Comparison of ENCODE assay signal across 22 cellular contexts in genomic region chr20:33002087-33002808, GRCh38. TPM values are rescaled to one million over a fixed set of nuclear protein-coding genes. Genes with fewer than 3 reads are reported as not detected.
DNase-seq lines count a peak whose midpoint lies in the region; ATAC-seq and TF ChIP-seq lines count a peak whose summit lies in the region.
"Had no signal": no experiment of that assay in that cellular context is flagged by ENCODE, and none has a peak within 500 bp of the region (broad histone marks: within the 10 kb centered on the region; RNA-seq: fewer than 3 reads in every experiment).

No MANE protein-coding gene starts in this region.

- TF ChIP-seq CTCF in neural crest cell (conservative IDR thresholded peaks at IDR 0.05) = no peak

- no peak overlapping the region for H3K27ac ChIP-seq in CD4-positive, CD25-positive, alpha-beta regulatory T cell (ENCODE audit: insufficient read depth, low read length, poor library complexity, severe bottlenecking)
- H3K27ac ChIP-seq: 22Rv1 had no signal

- no peaks in the 10 kb centered on the region for H3K27me3 ChIP-seq in CD4-positive, CD25-positive, alpha-beta regulatory T cell (ENCODE audit: control insufficient read depth, insufficient read depth, low read length)
- H3K27me3 ChIP-seq: BE2C had no signal

- peak overlapping the region; percentile 17 for H3K27ac Mint-ChIP-seq in T-helper 2 cell treated with Interferon-gamma antibody and Interleukin-4, amounts not matched to agents 5 μg/mL and 100 μg/mL, for 36 hours
- peak overlapping the region in 2 of 3 donors; percentile 83 to 89 for H3K27ac Mint-ChIP-seq in CD4-positive, CD25-positive, alpha-beta regulatory T cell
- H3K27ac Mint-ChIP-seq in activated T-helper 17 cell treated with anti-CD3 and anti-CD28 coated beads, Interleukin-2, amount 50 U/mL, for 72 hours = peak overlapping the region; percentile 2
- peak overlapping the region; percentile 23 for H3K27ac Mint-ChIP-seq in neural crest cell (ENCODE audit: unreplicated experiment)

- H3K4me1 Mint-ChIP-seq in T-helper 2 cell treated with Interferon-gamma antibody and Interleukin-4, amounts not matched to agents 5 μg/mL and 100 μg/mL, for 36 hours (ENCODE audit: low read depth) = peaks cover 11% of the 10 kb centered on the region
- peaks cover 7 to 37% (median 18%) of the 10 kb centered on the region in 4 donors for H3K4me1 Mint-ChIP-seq in CD4-positive, CD25-positive, alpha-beta regulatory T cell
- peaks cover 13% of the 10 kb centered on the region for H3K4me1 Mint-ChIP-seq in activated T-helper 17 cell treated with anti-CD3 and anti-CD28 coated beads, Interleukin-2, amount 50 U/mL, for 72 hours
- no peaks in the 10 kb centered on the region for H3K4me1 Mint-ChIP-seq in neural crest cell

- H3K36me3 ChIP-seq in CD4-positive, CD25-positive, alpha-beta regulatory T cell (ENCODE audit: control insufficient read depth, insufficient read depth, low read length) = no peaks in the 10 kb centered on the region
- H3K36me3 ChIP-seq: BE2C had no signal

- no peak overlapping the region for H3K4me3 ChIP-seq in CD4-positive, CD25-positive, alpha-beta regulatory T cell (ENCODE audit: low read depth, low read length)

- H3K27me3 Mint-ChIP-seq in T-helper 2 cell treated with Interferon-gamma antibody and Interleukin-4, amounts not matched to agents 5 μg/mL and 100 μg/mL, for 36 hours (ENCODE audit: low read depth) = no peaks in the 10 kb centered on the region
- no peaks in the 10 kb centered on the region for H3K27me3 Mint-ChIP-seq in CD4-positive, CD25-positive, alpha-beta regulatory T cell
- H3K27me3 Mint-ChIP-seq in activated T-helper 17 cell treated with anti-CD3 and anti-CD28 coated beads, Interleukin-2, amount 50 U/mL, for 72 hours = no peaks in the 10 kb centered on the region
- H3K27me3 Mint-ChIP-seq in neural crest cell (ENCODE audit: low read depth) = no peaks in the 10 kb centered on the region
- H3K27me3 Mint-ChIP-seq: CD8-positive, alpha-beta memory T cell had no signal

- peaks cover 2 to 6% of the 10 kb centered on the region in 2 experiments for H3K9me3 ChIP-seq in CD4-positive, CD25-positive, alpha-beta regulatory T cell (ENCODE audit: control insufficient read depth in 2 of 2, low read length in 2 of 2)
- H3K9me3 ChIP-seq: BE2C had no signal

- no peaks in the 10 kb centered on the region for H3K4me1 ChIP-seq in CD4-positive, CD25-positive, alpha-beta regulatory T cell (ENCODE audit: control insufficient read depth, insufficient read depth, low read length, poor library complexity, severe bottlenecking)
- H3K4me1 ChIP-seq: BE2C had no signal

- H3K36me3 Mint-ChIP-seq in T-helper 2 cell treated with Interferon-gamma antibody and Interleukin-4, amounts not matched to agents 5 μg/mL and 100 μg/mL, for 36 hours (ENCODE audit: low read depth) = no peaks in the 10 kb centered on the region
- no peaks in the 10 kb centered on the region for H3K36me3 Mint-ChIP-seq in CD4-positive, CD25-positive, alpha-beta regulatory T cell
- no peaks in the 10 kb centered on the region for H3K36me3 Mint-ChIP-seq in activated T-helper 17 cell treated with anti-CD3 and anti-CD28 coated beads, Interleukin-2, amount 50 U/mL, for 72 hours (ENCODE audit: low read depth)
- H3K36me3 Mint-ChIP-seq in neural crest cell (ENCODE audit: low read depth) = no peaks in the 10 kb centered on the region

- DNase-seq in T-helper 2 cell treated with Interferon-gamma antibody and Interleukin-4, amounts not matched to agents 5 μg/mL and 100 μg/mL, for 36 hours (ENCODE audit: low spot score) = no peak
- DNase-seq in T-helper 2 cell (no peak), neural crest cell (ENCODE audit: low read depth, low spot score) (no peak)
- no peak for DNase-seq in CD4-positive, CD25-positive, alpha-beta regulatory T cell
- DNase-seq in activated CD4-positive, alpha-beta T cell treated with anti-CD3 and anti-CD28 coated beads for 48 hours = no peak
- DNase-seq: BE2C, DMS79 treated with DMSO at 0.1 percent for 48 hours, KG1, NCI-H1436, NCI-H2029, NCI-H2171, NCI-H446 treated with DMSO at 0.1 percent for 48 hours, NCI-H748 treated with DMSO at 0.1 percent for 48 hours, OCI-M1 had no signal

- H3K4me3 Mint-ChIP-seq in T-helper 2 cell treated with Interferon-gamma antibody and Interleukin-4, amounts not matched to agents 5 μg/mL and 100 μg/mL, for 36 hours = no peak overlapping the region
- no peak overlapping the region for H3K4me3 Mint-ChIP-seq in CD4-positive, CD25-positive, alpha-beta regulatory T cell
- H3K4me3 Mint-ChIP-seq in activated T-helper 17 cell treated with anti-CD3 and anti-CD28 coated beads, Interleukin-2, amount 50 U/mL, for 72 hours = no peak overlapping the region
- H3K4me3 Mint-ChIP-seq in neural crest cell = no peak overlapping the region
- H3K4me3 Mint-ChIP-seq: CD8-positive, alpha-beta memory T cell had no signal

- H3K9me3 Mint-ChIP-seq in T-helper 2 cell treated with Interferon-gamma antibody and Interleukin-4, amounts not matched to agents 5 μg/mL and 100 μg/mL, for 36 hours = peaks cover 5% of the 10 kb centered on the region
- H3K9me3 Mint-ChIP-seq in CD4-positive, CD25-positive, alpha-beta regulatory T cell = peaks cover 0 to 5% (median 1%) of the 10 kb centered on the region in 7 donors
- H3K9me3 Mint-ChIP-seq in activated T-helper 17 cell treated with anti-CD3 and anti-CD28 coated beads, Interleukin-2, amount 50 U/mL, for 72 hours = no peaks in the 10 kb centered on the region
- peaks cover 3% of the 10 kb centered on the region for H3K9me3 Mint-ChIP-seq in neural crest cell

- no peak for ATAC-seq in CD4-positive, CD25-positive, alpha-beta regulatory T cell (ENCODE audit: low read depth in 2 of 2)
- no peak for ATAC-seq in activated T-helper 17 cell treated with anti-CD3 and anti-CD28 coated beads, Interleukin-2, amount 50 U/mL, for 72 hours (replicated peaks)
- ATAC-seq in GM21723 (IDR thresholded peaks at IDR 0.05; ENCODE audit: unreplicated experiment) (no peak), GM18873 (IDR thresholded peaks at IDR 0.05; ENCODE audit: low FRiP score, unreplicated experiment) (no peak)
- ATAC-seq: HCT116 had no signal

RNA-seq across cellular contexts. Expression of gene SUN5, which starts 2.0 kb away (rescaled TPM):
- not detected for total RNA-seq in CD4-positive, CD25-positive, alpha-beta regulatory T cell
- polyA plus RNA-seq in CD4-positive, CD25-positive, alpha-beta regulatory T cell = not detected
- total RNA-seq in activated T-helper 17 cell treated with anti-CD3 and anti-CD28 coated beads, Interleukin-2, amount 50 U/mL, for 72 hours = not detected
- not detected in 2 replicates for total RNA-seq in neural crest cell
- total RNA-seq: CD8-positive, alpha-beta memory T cell; G401; RPMI7951 had no signal
- polyA plus RNA-seq: CD8-positive, alpha-beta memory T cell had no signal

RNA-seq across cellular contexts. Expression of gene BPIFB2, which starts 5.3 kb away (rescaled TPM):
- not detected for total RNA-seq in CD4-positive, CD25-positive, alpha-beta regulatory T cell
- polyA plus RNA-seq in CD4-positive, CD25-positive, alpha-beta regulatory T cell = not detected
- total RNA-seq in activated T-helper 17 cell treated with anti-CD3 and anti-CD28 coated beads, Interleukin-2, amount 50 U/mL, for 72 hours = not detected
- not detected in 2 replicates for total RNA-seq in neural crest cell
- total RNA-seq: CD8-positive, alpha-beta memory T cell; G401; RPMI7951 had no signal
- polyA plus RNA-seq: CD8-positive, alpha-beta memory T cell had no signal

RNA-seq across cellular contexts. Expression of gene BPIFB6, which starts 29.2 kb away (rescaled TPM):
- not detected for total RNA-seq in CD4-positive, CD25-positive, alpha-beta regulatory T cell
- not detected for polyA plus RNA-seq in CD4-positive, CD25-positive, alpha-beta regulatory T cell
- total RNA-seq in activated T-helper 17 cell treated with anti-CD3 and anti-CD28 coated beads, Interleukin-2, amount 50 U/mL, for 72 hours = not detected
- not detected in 2 replicates for total RNA-seq in neural crest cell
- total RNA-seq: CD8-positive, alpha-beta memory T cell; G401; RPMI7951 had no signal
- polyA plus RNA-seq: CD8-positive, alpha-beta memory T cell had no signal

RNA-seq across cellular contexts. Expression of gene BPIFB3, which starts 51.5 kb away (rescaled TPM):
- total RNA-seq in CD4-positive, CD25-positive, alpha-beta regulatory T cell = not detected
- not detected for polyA plus RNA-seq in CD4-positive, CD25-positive, alpha-beta regulatory T cell
- total RNA-seq in activated T-helper 17 cell treated with anti-CD3 and anti-CD28 coated beads, Interleukin-2, amount 50 U/mL, for 72 hours = not detected
- total RNA-seq in neural crest cell = not detected in 2 replicates
- total RNA-seq: CD8-positive, alpha-beta memory T cell; G401; RPMI7951 had no signal
- polyA plus RNA-seq: CD8-positive, alpha-beta memory T cell had no signal

Comparison
In these comparisons a context has a peak if more than half of its experiments do, and no peak if none do; other contexts are left out.
1. H3K27ac Mint-ChIP-seq: peak in every context shown above with its lines; median percentile 86 in CD4-positive, CD25-positive, alpha-beta regulatory T cell; 23 in neural crest cell; 17 in T-helper 2 cell treated with Interferon-gamma antibody and Interleukin-4, amounts not matched to agents 5 μg/mL and 100 μg/mL, for 36 hours; 2 in activated T-helper 17 cell treated with anti-CD3 and anti-CD28 coated beads, Interleukin-2, amount 50 U/mL, for 72 hours.